ENCODE assay signal across 12 cellular contexts in the genomic region with DNA sequence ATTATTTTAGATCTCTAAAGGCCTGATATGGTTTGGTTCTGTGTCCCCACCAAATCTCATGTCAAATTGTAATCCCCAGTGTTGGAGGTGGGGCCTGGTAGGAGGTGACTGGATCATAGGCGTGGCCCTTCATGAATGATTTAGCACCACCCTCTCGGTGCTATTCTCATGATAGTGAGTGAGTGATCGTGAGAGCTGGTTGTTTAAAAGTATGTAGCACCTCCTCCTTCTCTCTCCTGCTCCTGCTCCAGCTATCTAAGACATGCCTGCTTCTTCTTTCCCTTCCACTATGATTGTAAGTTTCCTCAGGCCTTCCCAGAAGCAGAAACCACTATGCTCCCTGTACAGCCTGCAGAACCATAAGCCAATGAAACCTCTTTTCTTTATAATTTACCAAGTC.
"Had no signal": no experiment of that assay in that cellular context is flagged by ENCODE, and none has a peak within 500 bp of the region (broad histone marks: within the 10 kb centered on the region; RNA-seq: fewer than 3 reads in every experiment).

No MANE protein-coding gene starts in this region.

- DNase-seq: activated CD4-positive, alpha-beta T cell treated with anti-CD3 and anti-CD28 coated beads for 1 hour; activated CD4-positive, alpha-beta T cell treated with anti-CD3 and anti-CD28 coated beads, Interleukin-2, amount 50 U/mL, for 48 hours; activated CD8-positive, alpha-beta memory T cell treated with anti-CD3 and anti-CD28 coated beads, Interleukin-2, amount 10 ng/mL, durations not matched to agents 7 days and 5 days; activated effector memory CD4-positive, alpha-beta T cell treated with anti-CD3 and anti-CD28 coated beads, Interleukin-2, amount 50 U/mL, for 16 hours; activated T-cell treated with anti-CD3 and anti-CD28 coated beads, Interleukin-2, amount 50 U/mL, for 4 hours; amygdala; cerebellar nuclear complex; dermis blood vessel endothelial cell; stimulated activated CD4-positive, alpha-beta T cell treated with anti-CD3 and anti-CD28 coated beads, Interleukin-4, amount 100 ng/mL, for 1 hour; stimulated activated CD8-positive, alpha-beta memory T cell treated with anti-CD3 and anti-CD28 coated beads, Interleukin-4, amount 100 ng/mL, for 48 hours; testis had no signal

- H3K27me3 ChIP-seq: testis had no signal

- H3K4me3 ChIP-seq: testis had no signal

- FAIRE-seq: frontal cortex had no signal
